Comparison of ENCODE assay signal across 16 cellular contexts in genomic region chr1:70909262-70909817, GRCh38.
DNase-seq lines count a peak whose midpoint lies in the region; ATAC-seq, FAIRE-seq and TF ChIP-seq lines count a peak whose summit lies in the region.
"Had no signal": no experiment of that assay in that cellular context is flagged by ENCODE, and none has a peak within 500 bp of the region (broad histone marks: within the 10 kb centered on the region; RNA-seq: fewer than 3 reads in every experiment).

No MANE protein-coding gene starts in this region.

- TF ChIP-seq EP300 in K562 (IDR thresholded peaks at IDR 0.05; ENCODE audit: low read length): peak; percentile 70

- H3K36me3 ChIP-seq in SK-N-MC (ENCODE audit: insufficient read depth, low read length): peaks cover 23% of the 10 kb centered on the region
- no peaks in the 10 kb centered on the region for H3K36me3 ChIP-seq in K562 (ENCODE audit: control insufficient read depth, insufficient read depth, low read length)
- H3K36me3 ChIP-seq: BLaER1, Peyer's patch had no signal

- intact Hi-C loops in K562 (cut with micrococcal nuclease): no loop called here

- 39% methylated on average over 3 of the region's 3 CpGs for WGBS in K562 (ENCODE audit: insufficient coverage, low coverage, missing lambda C conversion rate)

- POLR2A ChIA-PET in K562 (lab: Yijun Ruan, JAX): interaction anchor here (0.5 to 2.4 kb wide), 5 partner anchors 11 to 704 kb away, joined by 3 to 16 read pairs (median 4); partner anchors contain the start of gene LRRC40

- in situ Hi-C loops in K562 (cut with MboI): no loop called here

- no peaks in the 10 kb centered on the region for H3K79me2 ChIP-seq in K562 (ENCODE audit: control insufficient read depth, insufficient read depth, low read length)

- no peaks in the 10 kb centered on the region for H3K9me3 ChIP-seq in SK-N-MC (ENCODE audit: low read depth, low read length)
- no peaks in the 10 kb centered on the region for H3K9me3 ChIP-seq in K562 (replicated peaks; ENCODE audit: control insufficient read depth, insufficient read depth, low read depth, low read length)
- H3K9me3 ChIP-seq: BLaER1, Peyer's patch had no signal

- H3K27ac ChIP-seq in SK-N-MC (peak overlapping the region; percentile 69; the same call in 1 of the 2 replicates), K562 (ENCODE audit: extremely low read depth, low read depth, low read length) (peak overlapping the region; percentile 64)
- H3K27ac ChIP-seq: BLaER1, Peyer's patch had no signal

- no peak for FAIRE-seq in K562 (lab: Jason Lieb, UNC)

- ATAC-seq in K562: peak; percentile 80

- H3K4me2 ChIP-seq in K562 (ENCODE audit: insufficient read depth, low read length): no peak overlapping the region; the same call in 1 of the 2 replicates
- H3K4me2 ChIP-seq: BLaER1 had no signal

- no peaks in the 10 kb centered on the region for H3K27me3 ChIP-seq in K562 (ENCODE audit: control insufficient read depth in 2 of 2, insufficient read depth in 2 of 2, low read length in 2 of 2)
- H3K27me3 ChIP-seq: BLaER1, Peyer's patch had no signal

- H3K4me1 ChIP-seq in K562 (replicated peaks in 1 of 2; ENCODE audit: control insufficient read depth in 2 of 2, insufficient read depth in 2 of 2, low read length in 2 of 2): peaks cover 0 to 17% of the 10 kb centered on the region in 2 experiments; a peak in 3 of 5 replicates
- H3K4me1 ChIP-seq: BLaER1, Peyer's patch had no signal

- H2AFZ ChIP-seq in K562 (ENCODE audit: low read depth, low read length): peak overlapping the region; percentile 79

- no peak for TF ChIP-seq POLR2A in K562 (conservative IDR thresholded peaks at IDR 0.05)

- no peak overlapping the region for H3K4me3 ChIP-seq in Jurkat, Clone E6-1 (ENCODE audit: low read length)
- no peak overlapping the region for H3K4me3 ChIP-seq in SK-N-MC
- no peak overlapping the region for H3K4me3 ChIP-seq in K562
- H3K4me3 ChIP-seq: BLaER1, Peyer's patch had no signal

- CTCF ChIA-PET in K562 (lab: Yijun Ruan, JAX; ENCODE audit: low intra/inter-chr PET ratio): no interaction called here

- peak in 1 of 2 experiments; percentile 18; a peak in 1 of 4 replicates for TF ChIP-seq RAD21 in K562 (CRISPR knock-in tag; conservative IDR thresholded peaks at IDR 0.05 in 1 of 2, IDR thresholded peaks at IDR 0.05 in 1 of 2)

- no peak for TF ChIP-seq CTCF in K562 (IDR thresholded peaks at IDR 0.05 in 2 of 3, conservative IDR thresholded peaks at IDR 0.05 in 1 of 3; ENCODE audit: insufficient read depth in 2 of 3, low read depth in 1 of 3, low read length in 3 of 3)

- DNase-seq in CMK (ENCODE audit: low read depth) (peak; percentile 65), SK-N-MC (ENCODE audit: low read depth, low spot score) (peak; percentile 50), K562 (ENCODE audit: extremely low read depth in 1 of 4, low spot score in 3 of 4) (peak in 2 of 4 experiments; percentile 27 to 53), SIG-M5 treated with dmso at 0.1 percent for 504 hours (lab: John Stamatoyannopoulos, UW; ENCODE audit: unreplicated experiment) (no peak), COLO829 (ENCODE audit: low spot score) (no peak)
- DNase-seq in Jurkat, Clone E6-1 (ENCODE audit: low read depth, low spot score): peak; percentile 97
- no peak for DNase-seq in effector CD8-positive, alpha-beta T cell (lab: John Stamatoyannopoulos, UW)
- DNase-seq: EL, IMR-90, NCI-H1105 treated with DMSO at 0.1 percent for 48 hours, NCI-H187, NCI-H446, NCI-H774, Peyer's patch, Right ventricle myocardium superior had no signal

- H3K9ac ChIP-seq in SK-N-MC (ENCODE audit: insufficient read length) (no peak overlapping the region), K562 (ENCODE audit: insufficient read depth in 1 of 2, low read depth in 2 of 2, low read length in 2 of 2) (peak overlapping the region in 1 of 2 experiments; percentile 24; a peak in 1 of 4 replicates)
- H3K9ac ChIP-seq: BLaER1 had no signal

- no peaks in the 10 kb centered on the region for H3K9me1 ChIP-seq in K562 (ENCODE audit: control insufficient read depth, insufficient read depth, low read length)

- no peaks in the 10 kb centered on the region for H4K20me1 ChIP-seq in K562 (replicated peaks; ENCODE audit: control insufficient read depth, insufficient read depth, low read length)
- H4K20me1 ChIP-seq: BLaER1 had no signal

- BruUV-seq in K562 (replicated peaks; lab: Mats Ljungman, UMichigan): no TSS peak

TF ChIP-seq in K562, 482 proteins besides CTCF, POLR2A, EP300 and RAD21 (continues in another document):
- TF ChIP-seq KLF13 (tag; IDR thresholded peaks at IDR 0.05; ENCODE audit: borderline replicate concordance, low read depth) (no peak), CEBPB (tag; IDR thresholded peaks at IDR 0.05) (peak; percentile 80; the same call in 1 of the 2 replicates), U2AF2 (optimal IDR thresholded peaks at IDR 0.05; ENCODE audit: low read depth, low read length) (no peak), ZC3H8 (IDR thresholded peaks at IDR 0.05) (no peak), NR2C1 (IDR thresholded peaks at IDR 0.05) (no peak), NR2C1 (tag; IDR thresholded peaks at IDR 0.05) (peak; percentile 46; the same call in 1 of the 2 replicates), NR4A1 (CRISPR knock-in tag; IDR thresholded peaks at IDR 0.05) (no peak), NR4A1 (tag; IDR thresholded peaks at IDR 0.05) (no peak), JUND (IDR thresholded peaks at IDR 0.05; ENCODE audit: borderline replicate concordance, low read depth, low read length) (peak; percentile 19; the same call in 1 of the 2 replicates), JUND (tag; IDR thresholded peaks at IDR 0.05; ENCODE audit: borderline replicate concordance, low read depth, low read length) (no peak), TEAD4 (IDR thresholded peaks at IDR 0.05; ENCODE audit: low read length) (0 out of 2 replicates have a peak, but pooled peaks have one; percentile 42), TEAD4 (CRISPR knock-in tag; IDR thresholded peaks at IDR 0.05; ENCODE audit: borderline replicate concordance) (no peak), SRF (CRISPR knock-in tag; IDR thresholded peaks at IDR 0.05) (0 out of 4 replicates have a peak, but pooled peaks of 1 of the 2 experiments have one; percentile 28), DPF2 (IDR thresholded peaks at IDR 0.05) (0 out of 2 replicates have a peak, but pooled peaks have one; percentile 50), ATF1 (CRISPR knock-in tag; IDR thresholded peaks at IDR 0.05) (no peak), ATF1 (tag; IDR thresholded peaks at IDR 0.05) (0 out of 2 replicates have a peak, but pooled peaks have one; percentile 7), CEBPG (CRISPR knock-in tag; IDR thresholded peaks at IDR 0.05) (no peak), CEBPG (tag; conservative IDR thresholded peaks at IDR 0.05 in 1 of 2, IDR thresholded peaks at IDR 0.05 in 1 of 2) (peak; percentile 56 to 78), L3MBTL2 (IDR thresholded peaks at IDR 0.05) (peak; percentile 36; the same call in 1 of the 2 replicates), SIX5 (IDR thresholded peaks at IDR 0.05; ENCODE audit: borderline replicate concordance in 1 of 2, insufficient read depth in 1 of 2, low read depth in 1 of 2, low read length in 2 of 2) (no peak), ZNF592 (IDR thresholded peaks at IDR 0.05) (peak; percentile 27; the same call in 1 of the 2 replicates), SOX6 (IDR thresholded peaks at IDR 0.05) (peak; percentile 14; the same call in 1 of the 2 replicates), TAL1 (IDR thresholded peaks at IDR 0.05) (peak; percentile 28; the same call in 1 of the 2 replicates), ZNF76 (CRISPR knock-in tag; IDR thresholded peaks at IDR 0.05; ENCODE audit: borderline replicate concordance) (no peak), GTF2B (IDR thresholded peaks at IDR 0.05; ENCODE audit: extremely low read depth, insufficient read length) (no peak)

Comparison
In these comparisons a context has a peak if more than half of its experiments do, and no peak if none do; other contexts are left out.
1. DNase-seq: peak in CMK (single experiment), Jurkat, Clone E6-1 (single experiment) and SK-N-MC (single experiment); none in SIG-M5 treated with dmso at 0.1 percent for 504 hours (single experiment), effector CD8-positive, alpha-beta T cell (single experiment) and COLO829 (single experiment).